2 cellular contexts compared by ENCODE assay signal in genomic region chr2:68248806-68249205, GRCh38.
TF ChIP-seq lines count a peak whose summit lies in the region.

No MANE protein-coding gene starts in this region.

TF ChIP-seq in HEK293, 187 proteins besides CTCF, POLR2A, EP300 and RAD21 (continued from another document):
- TF ChIP-seq, protein P1, sequence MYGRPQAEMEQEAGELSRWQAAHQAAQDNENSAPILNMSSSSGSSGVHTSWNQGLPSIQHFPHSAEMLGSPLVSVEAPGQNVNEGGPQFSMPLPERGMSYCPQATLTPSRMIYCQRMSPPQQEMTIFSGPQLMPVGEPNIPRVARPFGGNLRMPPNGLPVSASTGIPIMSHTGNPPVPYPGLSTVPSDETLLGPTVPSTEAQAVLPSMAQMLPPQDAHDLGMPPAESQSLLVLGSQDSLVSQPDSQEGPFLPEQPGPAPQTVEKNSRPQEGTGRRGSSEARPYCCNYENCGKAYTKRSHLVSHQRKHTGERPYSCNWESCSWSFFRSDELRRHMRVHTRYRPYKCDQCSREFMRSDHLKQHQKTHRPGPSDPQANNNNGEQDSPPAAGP (tag by site-specific recombination; IDR thresholded peaks at IDR 0.05) = no peak
- TF ChIP-seq ZNF354C (tag by site-specific recombination; IDR thresholded peaks at IDR 0.05; ENCODE audit: borderline replicate concordance, low read depth) = no peak
- TF ChIP-seq ZNF664 (tag by site-specific recombination; IDR thresholded peaks at IDR 0.05) = no peak

TF ChIP-seq in WTC11, 78 proteins besides CTCF, POLR2A, EP300 and RAD21 (continued from another document):
- TF ChIP-seq, protein P2, sequence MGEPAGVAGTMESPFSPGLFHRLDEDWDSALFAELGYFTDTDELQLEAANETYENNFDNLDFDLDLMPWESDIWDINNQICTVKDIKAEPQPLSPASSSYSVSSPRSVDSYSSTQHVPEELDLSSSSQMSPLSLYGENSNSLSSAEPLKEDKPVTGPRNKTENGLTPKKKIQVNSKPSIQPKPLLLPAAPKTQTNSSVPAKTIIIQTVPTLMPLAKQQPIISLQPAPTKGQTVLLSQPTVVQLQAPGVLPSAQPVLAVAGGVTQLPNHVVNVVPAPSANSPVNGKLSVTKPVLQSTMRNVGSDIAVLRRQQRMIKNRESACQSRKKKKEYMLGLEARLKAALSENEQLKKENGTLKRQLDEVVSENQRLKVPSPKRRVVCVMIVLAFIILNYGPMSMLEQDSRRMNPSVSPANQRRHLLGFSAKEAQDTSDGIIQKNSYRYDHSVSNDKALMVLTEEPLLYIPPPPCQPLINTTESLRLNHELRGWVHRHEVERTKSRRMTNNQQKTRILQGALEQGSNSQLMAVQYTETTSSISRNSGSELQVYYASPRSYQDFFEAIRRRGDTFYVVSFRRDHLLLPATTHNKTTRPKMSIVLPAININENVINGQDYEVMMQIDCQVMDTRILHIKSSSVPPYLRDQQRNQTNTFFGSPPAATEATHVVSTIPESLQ (CRISPR knock-in tag; IDR thresholded peaks at IDR 0.05) = no peak
